8 cellular contexts compared by ENCODE assay signal in the genomic region with DNA sequence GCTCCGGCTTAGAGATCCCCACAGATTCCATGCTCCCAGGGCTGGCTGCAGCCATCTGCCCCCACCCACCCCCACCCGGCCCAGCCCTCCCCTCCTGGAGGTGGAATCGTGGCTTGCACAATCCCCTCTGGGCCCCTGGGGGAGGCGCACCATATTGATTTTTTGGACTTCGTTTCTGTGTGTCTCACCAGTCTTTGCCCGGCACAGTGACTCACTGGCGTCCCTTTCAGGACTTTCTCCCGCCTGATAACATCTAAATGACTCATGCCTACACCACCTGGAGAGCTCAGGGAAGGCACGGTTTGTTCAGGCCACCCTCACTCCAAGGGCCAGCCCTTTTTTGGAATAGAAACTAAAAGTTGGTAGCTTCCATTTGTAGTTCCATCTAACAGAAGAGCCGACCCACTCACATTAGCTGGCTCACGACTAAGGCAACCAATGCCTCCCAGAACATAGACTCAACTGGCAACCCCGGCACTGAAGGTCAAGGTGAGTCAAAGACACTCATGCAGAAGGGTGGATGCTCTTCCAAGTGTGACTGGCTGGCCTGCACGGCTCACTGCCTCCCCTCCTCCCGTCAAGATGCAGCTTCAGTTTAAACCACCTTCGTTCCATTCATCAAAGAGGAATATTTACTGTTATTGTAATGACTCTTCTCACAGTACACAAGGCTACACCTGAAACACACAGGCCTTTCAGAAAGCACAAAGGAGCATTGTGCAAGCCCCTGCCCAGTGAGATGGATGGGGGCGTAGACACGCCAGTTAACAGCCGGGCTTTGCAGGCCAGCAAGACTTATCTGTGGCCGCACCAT. TPM values are rescaled to one million over a fixed set of nuclear protein-coding genes. Genes with fewer than 3 reads are reported as not detected.
DNase-seq lines count a peak whose midpoint lies in the region; ATAC-seq, FAIRE-seq and TF ChIP-seq lines count a peak whose summit lies in the region.

No MANE protein-coding gene starts in this region.

- H3K4me3 ChIP-seq in GM12865 (ENCODE audit: low read depth, low read length) (no peak overlapping the region), LNCaP clone FGC (ENCODE audit: low read depth, low read length) (no peak overlapping the region), astrocyte (ENCODE audit: insufficient read depth, low read depth, low read length) (peak overlapping the region; percentile 30)

- H3K36me3 Mint-ChIP-seq in astrocyte (ENCODE audit: low read depth, unreplicated experiment) (no peaks in the 10 kb centered on the region), nephron progenitor cell (ENCODE audit: low read depth) (peaks cover 3% of the 10 kb centered on the region)

- H3K36me3 ChIP-seq in astrocyte (ENCODE audit: insufficient read depth, low read length) = no peaks in the 10 kb centered on the region

- H3K9me3 ChIP-seq in astrocyte (ENCODE audit: insufficient read depth, low read depth, low read length) = peaks cover 5% of the 10 kb centered on the region

- peak overlapping the region; percentile 83 for H3K27ac Mint-ChIP-seq in astrocyte (ENCODE audit: unreplicated experiment)
- H3K27ac Mint-ChIP-seq in nephron progenitor cell = no peak overlapping the region

- H3K79me2 ChIP-seq in astrocyte (ENCODE audit: insufficient read depth, low read length) = no peaks in the 10 kb centered on the region

- ATAC-seq in GM21619 (IDR thresholded peaks at IDR 0.05; ENCODE audit: unreplicated experiment) = no peak

- H4K20me1 ChIP-seq in astrocyte (ENCODE audit: insufficient read depth, low read length) = no peaks in the 10 kb centered on the region

- peak overlapping the region; percentile 8 for H3K9ac ChIP-seq in astrocyte (ENCODE audit: low read length)

- DNase-seq in GM12865 (ENCODE audit: low read depth) (peak; percentile 66), LNCaP clone FGC (ENCODE audit: low read depth) (peak; percentile 80), astrocyte (ENCODE audit: low read depth) (peak; percentile 82), nephron progenitor cell (peak; percentile 15), dedifferentiated amniotic fluid mesenchymal stem cell (ENCODE audit: extremely low spot score) (no peak), DMS79 (lab: John Stamatoyannopoulos, UW) (no peak), C1 segment of cervical spinal cord (lab: John Stamatoyannopoulos, UW) (no peak)

- peaks cover 16% of the 10 kb centered on the region for H3K4me1 Mint-ChIP-seq in astrocyte (ENCODE audit: low read depth, unreplicated experiment)
- peaks cover 12% of the 10 kb centered on the region for H3K4me1 Mint-ChIP-seq in nephron progenitor cell

- peak overlapping the region; percentile 79 for H3K4me2 ChIP-seq in astrocyte (ENCODE audit: low read length)

- H3K9me3 Mint-ChIP-seq in astrocyte (ENCODE audit: unreplicated experiment) (peaks cover 8% of the 10 kb centered on the region), nephron progenitor cell (peaks cover 18% of the 10 kb centered on the region)

- H3K27me3 ChIP-seq in astrocyte (ENCODE audit: insufficient read depth, low read length) = no peaks in the 10 kb centered on the region

- H3K27ac ChIP-seq in astrocyte (ENCODE audit: low read depth, low read length) = peak overlapping the region; percentile 53

- peak overlapping the region; percentile 43 for H2AFZ ChIP-seq in astrocyte (ENCODE audit: low read depth, low read length)

- peaks cover 11% of the 10 kb centered on the region for H3K4me1 ChIP-seq in astrocyte (ENCODE audit: insufficient read depth, low read length)

- no peak for TF ChIP-seq CTCF in GM12865 (IDR thresholded peaks at IDR 0.05; ENCODE audit: insufficient read depth, low read depth, low read length, missing control alignments)
- TF ChIP-seq CTCF in LNCaP clone FGC (IDR thresholded peaks at IDR 0.05; ENCODE audit: control insufficient read depth, extremely low read depth, insufficient read depth) = 0 out of 2 replicates have a peak, but pooled peaks have one; percentile 4
- TF ChIP-seq CTCF in astrocyte (IDR thresholded peaks at IDR 0.05; ENCODE audit: insufficient read depth, low read depth, low read length) = no peak
- no peak for TF ChIP-seq CTCF in nephron progenitor cell (IDR thresholded peaks at IDR 0.05)

- H3K4me3 Mint-ChIP-seq in astrocyte (ENCODE audit: unreplicated experiment) = peak overlapping the region; percentile 43
- H3K4me3 Mint-ChIP-seq in nephron progenitor cell = no peak overlapping the region

- H3K27me3 Mint-ChIP-seq in astrocyte (ENCODE audit: low read depth, unreplicated experiment) (no peaks in the 10 kb centered on the region), nephron progenitor cell (ENCODE audit: low read depth, poor library complexity) (peaks cover 3% of the 10 kb centered on the region)

- no peak for FAIRE-seq in astrocyte (lab: Jason Lieb, UNC)

RNA-seq across cellular contexts. Expression of gene ETS2, which starts 18.1 kb away (rescaled TPM):
- total RNA-seq in astrocyte = 37.0 and 40.3 TPM in 2 replicates

Comparison
In these comparisons a context has a peak if more than half of its experiments do, and no peak if none do; other contexts are left out.
1. DNase-seq: peak in GM12865 (single experiment), LNCaP clone FGC (single experiment), astrocyte (single experiment) and nephron progenitor cell (single experiment); none in dedifferentiated amniotic fluid mesenchymal stem cell (single experiment), DMS79 (single experiment) and C1 segment of cervical spinal cord (0 of 14).